Comparison of ENCODE assay signal across 1 cellular context in the genomic region with DNA sequence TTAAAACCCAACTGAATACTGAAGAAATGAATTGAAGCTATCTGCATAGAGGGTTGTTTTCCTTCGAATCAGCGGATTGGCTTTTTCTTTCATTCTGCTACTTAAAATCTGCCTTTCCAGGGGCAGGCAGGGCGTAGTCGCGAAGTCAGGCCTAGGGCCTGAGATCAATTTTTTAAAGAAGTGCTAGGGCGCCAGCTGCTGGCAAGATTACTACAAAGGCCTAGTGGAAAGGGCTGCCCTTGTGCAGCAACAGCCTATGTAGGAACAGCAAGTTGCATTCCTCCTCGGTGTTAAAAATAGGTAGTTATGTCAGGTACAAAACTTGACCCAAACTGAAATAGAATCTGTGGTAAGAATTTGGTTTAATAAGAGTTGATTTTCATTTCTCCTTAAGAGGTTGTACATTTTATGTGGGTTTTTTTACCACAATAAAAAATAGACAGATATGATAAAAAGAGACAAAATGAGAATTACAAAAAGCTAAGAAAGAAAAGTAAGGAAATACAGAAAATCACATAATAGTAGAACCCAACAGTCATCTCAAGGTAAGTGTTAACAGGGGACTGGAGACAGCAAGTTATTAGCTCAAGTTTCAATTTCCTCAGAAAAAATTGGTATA.
A peak's percentile ranks its signal among the peaks of the same experiment; 100 is the strongest.
TF ChIP-seq lines count a peak whose summit lies in the region.

No MANE protein-coding gene starts in this region.

TF ChIP-seq in HEK293, 187 proteins besides CTCF, POLR2A, EP300 and RAD21 (continued from another document):
- TF ChIP-seq, protein P1, sequence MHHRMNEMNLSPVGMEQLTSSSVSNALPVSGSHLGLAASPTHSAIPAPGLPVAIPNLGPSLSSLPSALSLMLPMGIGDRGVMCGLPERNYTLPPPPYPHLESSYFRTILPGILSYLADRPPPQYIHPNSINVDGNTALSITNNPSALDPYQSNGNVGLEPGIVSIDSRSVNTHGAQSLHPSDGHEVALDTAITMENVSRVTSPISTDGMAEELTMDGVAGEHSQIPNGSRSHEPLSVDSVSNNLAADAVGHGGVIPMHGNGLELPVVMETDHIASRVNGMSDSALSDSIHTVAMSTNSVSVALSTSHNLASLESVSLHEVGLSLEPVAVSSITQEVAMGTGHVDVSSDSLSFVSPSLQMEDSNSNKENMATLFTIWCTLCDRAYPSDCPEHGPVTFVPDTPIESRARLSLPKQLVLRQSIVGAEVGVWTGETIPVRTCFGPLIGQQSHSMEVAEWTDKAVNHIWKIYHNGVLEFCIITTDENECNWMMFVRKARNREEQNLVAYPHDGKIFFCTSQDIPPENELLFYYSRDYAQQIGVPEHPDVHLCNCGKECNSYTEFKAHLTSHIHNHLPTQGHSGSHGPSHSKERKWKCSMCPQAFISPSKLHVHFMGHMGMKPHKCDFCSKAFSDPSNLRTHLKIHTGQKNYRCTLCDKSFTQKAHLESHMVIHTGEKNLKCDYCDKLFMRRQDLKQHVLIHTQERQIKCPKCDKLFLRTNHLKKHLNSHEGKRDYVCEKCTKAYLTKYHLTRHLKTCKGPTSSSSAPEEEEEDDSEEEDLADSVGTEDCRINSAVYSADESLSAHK (tag by site-specific recombination; IDR thresholded peaks at IDR 0.05): no peak
- TF ChIP-seq BCL11B (tag by site-specific recombination; IDR thresholded peaks at IDR 0.05; ENCODE audit: low read depth): no peak
- no peak for TF ChIP-seq ZNF530 (tag by site-specific recombination; IDR thresholded peaks at IDR 0.05; ENCODE audit: low read depth)
- TF ChIP-seq ZBTB1 (tag by site-specific recombination; IDR thresholded peaks at IDR 0.05): no peak
- no peak for TF ChIP-seq ZNF76 (tag by site-specific recombination; IDR thresholded peaks at IDR 0.05; ENCODE audit: borderline replicate concordance, low read depth)
- TF ChIP-seq, protein P2, sequence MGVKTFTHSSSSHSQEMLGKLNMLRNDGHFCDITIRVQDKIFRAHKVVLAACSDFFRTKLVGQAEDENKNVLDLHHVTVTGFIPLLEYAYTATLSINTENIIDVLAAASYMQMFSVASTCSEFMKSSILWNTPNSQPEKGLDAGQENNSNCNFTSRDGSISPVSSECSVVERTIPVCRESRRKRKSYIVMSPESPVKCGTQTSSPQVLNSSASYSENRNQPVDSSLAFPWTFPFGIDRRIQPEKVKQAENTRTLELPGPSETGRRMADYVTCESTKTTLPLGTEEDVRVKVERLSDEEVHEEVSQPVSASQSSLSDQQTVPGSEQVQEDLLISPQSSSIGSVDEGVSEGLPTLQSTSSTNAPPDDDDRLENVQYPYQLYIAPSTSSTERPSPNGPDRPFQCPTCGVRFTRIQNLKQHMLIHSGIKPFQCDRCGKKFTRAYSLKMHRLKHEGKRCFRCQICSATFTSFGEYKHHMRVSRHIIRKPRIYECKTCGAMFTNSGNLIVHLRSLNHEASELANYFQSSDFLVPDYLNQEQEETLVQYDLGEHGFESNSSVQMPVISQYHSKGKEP (tag by site-specific recombination; IDR thresholded peaks at IDR 0.05): 0 out of 2 replicates have a peak, but pooled peaks have one; percentile 29
- TF ChIP-seq ZNF366 (tag by site-specific recombination; conservative IDR thresholded peaks at IDR 0.05): peak; percentile 46
- TF ChIP-seq ZFP3 (tag by site-specific recombination; IDR thresholded peaks at IDR 0.05; ENCODE audit: low read depth): no peak
- peak; percentile 68 for TF ChIP-seq SCRT2 (tag by site-specific recombination; IDR thresholded peaks at IDR 0.05)
- no peak for TF ChIP-seq ZNF112 (tag by site-specific recombination; IDR thresholded peaks at IDR 0.05)
- no peak for TF ChIP-seq GLI2 (tag by site-specific recombination; IDR thresholded peaks at IDR 0.05; ENCODE audit: borderline replicate concordance, low read depth)
- TF ChIP-seq ZNF677 (tag by site-specific recombination; IDR thresholded peaks at IDR 0.05): no peak
- TF ChIP-seq KLF10 (tag by site-specific recombination; IDR thresholded peaks at IDR 0.05): no peak
- TF ChIP-seq, protein P3, sequence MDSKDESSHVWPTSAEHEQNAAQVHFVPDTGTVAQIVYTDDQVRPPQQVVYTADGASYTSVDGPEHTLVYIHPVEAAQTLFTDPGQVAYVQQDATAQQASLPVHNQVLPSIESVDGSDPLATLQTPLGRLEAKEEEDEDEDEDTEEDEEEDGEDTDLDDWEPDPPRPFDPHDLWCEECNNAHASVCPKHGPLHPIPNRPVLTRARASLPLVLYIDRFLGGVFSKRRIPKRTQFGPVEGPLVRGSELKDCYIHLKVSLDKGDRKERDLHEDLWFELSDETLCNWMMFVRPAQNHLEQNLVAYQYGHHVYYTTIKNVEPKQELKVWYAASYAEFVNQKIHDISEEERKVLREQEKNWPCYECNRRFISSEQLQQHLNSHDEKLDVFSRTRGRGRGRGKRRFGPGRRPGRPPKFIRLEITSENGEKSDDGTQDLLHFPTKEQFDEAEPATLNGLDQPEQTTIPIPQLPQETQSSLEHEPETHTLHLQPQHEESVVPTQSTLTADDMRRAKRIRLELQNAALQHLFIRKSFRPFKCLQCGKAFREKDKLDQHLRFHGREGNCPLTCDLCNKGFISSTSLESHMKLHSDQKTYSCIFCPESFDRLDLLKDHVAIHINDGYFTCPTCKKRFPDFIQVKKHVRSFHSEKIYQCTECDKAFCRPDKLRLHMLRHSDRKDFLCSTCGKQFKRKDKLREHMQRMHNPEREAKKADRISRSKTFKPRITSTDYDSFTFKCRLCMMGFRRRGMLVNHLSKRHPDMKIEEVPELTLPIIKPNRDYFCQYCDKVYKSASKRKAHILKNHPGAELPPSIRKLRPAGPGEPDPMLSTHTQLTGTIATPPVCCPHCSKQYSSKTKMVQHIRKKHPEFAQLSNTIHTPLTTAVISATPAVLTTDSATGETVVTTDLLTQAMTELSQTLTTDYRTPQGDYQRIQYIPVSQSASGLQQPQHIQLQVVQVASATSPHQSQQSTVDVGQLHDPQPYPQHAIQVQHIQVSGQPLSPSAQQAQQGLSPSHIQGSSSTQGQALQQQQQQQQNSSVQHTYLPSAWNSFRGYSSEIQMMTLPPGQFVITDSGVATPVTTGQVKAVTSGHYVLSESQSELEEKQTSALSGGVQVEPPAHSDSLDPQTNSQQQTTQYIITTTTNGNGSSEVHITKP (tag by site-specific recombination; IDR thresholded peaks at IDR 0.05): peak; percentile 74
- no peak for TF ChIP-seq ZSCAN23 (tag by site-specific recombination; IDR thresholded peaks at IDR 0.05)
- TF ChIP-seq ZNF211 (tag by site-specific recombination; IDR thresholded peaks at IDR 0.05; ENCODE audit: low read depth): no peak
- no peak for TF ChIP-seq ZNF473 (tag by site-specific recombination; IDR thresholded peaks at IDR 0.05)
- TF ChIP-seq YY2 (tag by site-specific recombination; IDR thresholded peaks at IDR 0.05): no peak
- TF ChIP-seq BCL6B (tag by site-specific recombination; IDR thresholded peaks at IDR 0.05): no peak
- no peak for TF ChIP-seq ZSCAN5A (tag by site-specific recombination; IDR thresholded peaks at IDR 0.05)
- TF ChIP-seq ZNF341 (tag by site-specific recombination; IDR thresholded peaks at IDR 0.05; ENCODE audit: low read depth): peak; percentile 58
- no peak for TF ChIP-seq ZNF148 (tag by site-specific recombination; IDR thresholded peaks at IDR 0.05; ENCODE audit: borderline replicate concordance)
- TF ChIP-seq REPIN1 (tag by site-specific recombination; IDR thresholded peaks at IDR 0.05; ENCODE audit: low read depth): no peak
- peak; percentile 69 for TF ChIP-seq ZXDB (tag by site-specific recombination; IDR thresholded peaks at IDR 0.05)
- TF ChIP-seq ZNF146 (tag by site-specific recombination; IDR thresholded peaks at IDR 0.05): no peak
- no peak for TF ChIP-seq ZBTB8A (tag by site-specific recombination; IDR thresholded peaks at IDR 0.05)
- no peak for TF ChIP-seq ZNF157 (tag by site-specific recombination; IDR thresholded peaks at IDR 0.05)
- TF ChIP-seq, protein P4, sequence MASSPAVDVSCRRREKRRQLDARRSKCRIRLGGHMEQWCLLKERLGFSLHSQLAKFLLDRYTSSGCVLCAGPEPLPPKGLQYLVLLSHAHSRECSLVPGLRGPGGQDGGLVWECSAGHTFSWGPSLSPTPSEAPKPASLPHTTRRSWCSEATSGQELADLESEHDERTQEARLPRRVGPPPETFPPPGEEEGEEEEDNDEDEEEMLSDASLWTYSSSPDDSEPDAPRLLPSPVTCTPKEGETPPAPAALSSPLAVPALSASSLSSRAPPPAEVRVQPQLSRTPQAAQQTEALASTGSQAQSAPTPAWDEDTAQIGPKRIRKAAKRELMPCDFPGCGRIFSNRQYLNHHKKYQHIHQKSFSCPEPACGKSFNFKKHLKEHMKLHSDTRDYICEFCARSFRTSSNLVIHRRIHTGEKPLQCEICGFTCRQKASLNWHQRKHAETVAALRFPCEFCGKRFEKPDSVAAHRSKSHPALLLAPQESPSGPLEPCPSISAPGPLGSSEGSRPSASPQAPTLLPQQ (tag by site-specific recombination; IDR thresholded peaks at IDR 0.05): no peak
- no peak for TF ChIP-seq ZNF423 (tag by site-specific recombination; IDR thresholded peaks at IDR 0.05)
- peak; percentile 82 for TF ChIP-seq ZNF654 (tag by site-specific recombination; IDR thresholded peaks at IDR 0.05; ENCODE audit: low read depth)
- no peak for TF ChIP-seq ZNF776 (tag by site-specific recombination; IDR thresholded peaks at IDR 0.05; ENCODE audit: borderline replicate concordance)
- TF ChIP-seq ZNF335 (tag by site-specific recombination; conservative IDR thresholded peaks at IDR 0.05): peak; percentile 50
- TF ChIP-seq SETDB1 (IDR thresholded peaks at IDR 0.05; ENCODE audit: insufficient read length, low read length): no peak
- TF ChIP-seq ZNF350 (tag by site-specific recombination; IDR thresholded peaks at IDR 0.05): no peak
- no peak for TF ChIP-seq TCF7L2 (IDR thresholded peaks at IDR 0.05; ENCODE audit: borderline replicate concordance, low read depth, low read length)
- TF ChIP-seq ZNF621 (tag by site-specific recombination; IDR thresholded peaks at IDR 0.05): no peak
- TF ChIP-seq, protein P5, sequence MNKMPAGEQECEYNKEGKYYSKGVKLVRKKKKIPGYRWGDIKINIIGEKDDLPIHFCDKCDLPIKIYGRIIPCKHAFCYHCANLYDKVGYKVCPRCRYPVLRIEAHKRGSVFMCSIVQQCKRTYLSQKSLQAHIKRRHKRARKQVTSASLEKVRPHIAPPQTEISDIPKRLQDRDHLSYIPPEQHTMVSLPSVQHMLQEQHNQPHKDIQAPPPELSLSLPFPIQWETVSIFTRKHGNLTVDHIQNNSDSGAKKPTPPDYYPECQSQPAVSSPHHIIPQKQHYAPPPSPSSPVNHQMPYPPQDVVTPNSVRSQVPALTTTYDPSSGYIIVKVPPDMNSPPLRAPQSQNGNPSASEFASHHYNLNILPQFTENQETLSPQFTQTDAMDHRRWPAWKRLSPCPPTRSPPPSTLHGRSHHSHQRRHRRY (tag by site-specific recombination; IDR thresholded peaks at IDR 0.05): no peak
- no peak for TF ChIP-seq GLIS2 (tag by site-specific recombination; IDR thresholded peaks at IDR 0.05)
- TF ChIP-seq FEZF1 (tag by site-specific recombination; IDR thresholded peaks at IDR 0.05): no peak
- TF ChIP-seq ZNF416 (tag by site-specific recombination; IDR thresholded peaks at IDR 0.05): no peak
- no peak for TF ChIP-seq MEIS1 (CRISPR knock-in tag; IDR thresholded peaks at IDR 0.05; ENCODE audit: borderline replicate concordance)
- TF ChIP-seq ZFHX2 (tag by site-specific recombination; conservative IDR thresholded peaks at IDR 0.05): no peak
- TF ChIP-seq ZNF580 (tag by site-specific recombination; IDR thresholded peaks at IDR 0.05): no peak
- TF ChIP-seq ZNF514 (tag by site-specific recombination; IDR thresholded peaks at IDR 0.05): no peak
